ENCODE assay signal across 20 cellular contexts in genomic region chr1:15983275-15983674, GRCh38. TPM values are rescaled to one million over a fixed set of nuclear protein-coding genes. Genes with fewer than 3 reads are reported as not detected.
DNase-seq lines count a peak whose midpoint lies in the region; ATAC-seq and TF ChIP-seq lines count a peak whose summit lies in the region.
"Had no signal": no experiment of that assay in that cellular context is flagged by ENCODE, and none has a peak within 500 bp of the region (broad histone marks: within the 10 kb centered on the region; RNA-seq: fewer than 3 reads in every experiment).

No MANE protein-coding gene starts in this region.

- H3K27ac Mint-ChIP-seq in activated naive CD4-positive, alpha-beta T cell treated with anti-CD3 and anti-CD28 coated beads, Interleukin-2, amount 50 U/mL, for 24 hours, result peak overlapping the region; percentile 27
- H3K27ac Mint-ChIP-seq in activated CD4-positive, alpha-beta T cell treated with anti-CD3 and anti-CD28 coated beads for 36 hours, result no peak overlapping the region
- H3K27ac Mint-ChIP-seq: CD4-positive, CD25-positive, alpha-beta regulatory T cell; GM23338 had no signal

- H3K36me3 ChIP-seq in adipocyte (ENCODE audit: control insufficient read depth, insufficient read depth, low read length, severe bottlenecking), result no peaks in the 10 kb centered on the region
- H3K36me3 ChIP-seq in osteoblast (ENCODE audit: insufficient read depth, low read length), result no peaks in the 10 kb centered on the region
- H3K36me3 ChIP-seq in aorta (ENCODE audit: control insufficient read depth in 1 of 2, insufficient read depth in 2 of 2, low read length in 1 of 2), result no peaks in the 10 kb centered on the region
- H3K36me3 ChIP-seq: BLaER1 treated with 17β-estradiol and CSF1 and Interleukin-3, amounts not matched to agents 10 nM and 100 nM had no signal

- H2AFZ ChIP-seq in osteoblast (ENCODE audit: low read length), result no peak overlapping the region
- H2AFZ ChIP-seq: GM23338 had no signal

- H3K4me1 Mint-ChIP-seq in activated naive CD4-positive, alpha-beta T cell treated with anti-CD3 and anti-CD28 coated beads, Interleukin-2, amount 50 U/mL, for 24 hours, result peaks cover 17% of the 10 kb centered on the region
- H3K4me1 Mint-ChIP-seq in activated CD4-positive, alpha-beta T cell treated with anti-CD3 and anti-CD28 coated beads for 36 hours, result peaks cover 24% of the 10 kb centered on the region
- H3K4me1 Mint-ChIP-seq: CD4-positive, CD25-positive, alpha-beta regulatory T cell; GM23338 had no signal

- TF ChIP-seq CTCF in osteoblast (IDR thresholded peaks at IDR 0.05; ENCODE audit: extremely low read depth, low read depth, low read length), result no peak

- H3K9ac ChIP-seq in adipocyte (ENCODE audit: low read length), result peak overlapping the region; percentile 10
- H3K9ac ChIP-seq: BLaER1 treated with 17β-estradiol and CSF1 and Interleukin-3, amounts not matched to agents 10 nM and 100 nM had no signal

- no peaks in the 10 kb centered on the region for H3K27me3 Mint-ChIP-seq in activated naive CD4-positive, alpha-beta T cell treated with anti-CD3 and anti-CD28 coated beads, Interleukin-2, amount 50 U/mL, for 24 hours
- no peaks in the 10 kb centered on the region for H3K27me3 Mint-ChIP-seq in activated CD4-positive, alpha-beta T cell treated with anti-CD3 and anti-CD28 coated beads for 36 hours

- H3K4me3 Mint-ChIP-seq in activated naive CD4-positive, alpha-beta T cell treated with anti-CD3 and anti-CD28 coated beads, Interleukin-2, amount 50 U/mL, for 24 hours, result no peak overlapping the region
- H3K4me3 Mint-ChIP-seq in activated CD4-positive, alpha-beta T cell treated with anti-CD3 and anti-CD28 coated beads for 36 hours, result no peak overlapping the region
- H3K4me3 Mint-ChIP-seq: CD4-positive, CD25-positive, alpha-beta regulatory T cell; GM23338 had no signal

- H3K4me1 ChIP-seq in adipocyte (ENCODE audit: control insufficient read depth, insufficient read depth, low read length), result peaks cover 21% of the 10 kb centered on the region
- no peaks in the 10 kb centered on the region for H3K4me1 ChIP-seq in osteoblast (ENCODE audit: insufficient read depth, low read length)
- H3K4me1 ChIP-seq in aorta (ENCODE audit: control insufficient read depth in 1 of 2, insufficient read depth in 2 of 2, low read length in 2 of 2), result no peaks in the 10 kb centered on the region

- no peak for DNase-seq in activated naive CD4-positive, alpha-beta T cell treated with Interleukin-2 at 50 U/mL for 16 hours
- DNase-seq in adipocyte (ENCODE audit: low read depth) (no peak), osteoblast (ENCODE audit: insufficient read length, low spot score, missing footprints) (peak; percentile 22), aorta (no peak), NCI-H774 (lab: John Stamatoyannopoulos, UW) (no peak)
- DNase-seq in activated CD4-positive, alpha-beta T cell treated with anti-CD3 and anti-CD28 coated beads for 36 hours, result no peak
- DNase-seq in stimulated activated CD4-positive, alpha-beta T cell treated with anti-CD3 and anti-CD28 coated beads, Interleukin-4, amount 100 ng/mL, for 4 hours, result no peak
- DNase-seq: AML-193; Calu3; CD4-positive, CD25-positive, alpha-beta regulatory T cell; DMS79; H7 had no signal

- POLR2A ChIA-PET in activated CD4-positive, alpha-beta T cell treated with anti-CD3 and anti-CD28 coated beads for 36 hours (lab: Charles Lee), result interaction anchor here (0.5 kb wide), 1 partner anchor 19 kb away, joined by 5 read pairs; no protein-coding TSS in a partner anchor

- no peaks in the 10 kb centered on the region for H4K20me1 ChIP-seq in osteoblast (ENCODE audit: insufficient read depth, low read length)
- H4K20me1 ChIP-seq: BLaER1 treated with 17β-estradiol and CSF1 and Interleukin-3, amounts not matched to agents 10 nM and 100 nM had no signal

- H3K9me3 ChIP-seq in adipocyte (ENCODE audit: control insufficient read depth, low read length) (no peaks in the 10 kb centered on the region), osteoblast (ENCODE audit: low read depth, low read length) (no peaks in the 10 kb centered on the region), aorta (ENCODE audit: control insufficient read depth, low read length) (no peaks in the 10 kb centered on the region)

- H3K9me3 Mint-ChIP-seq in activated naive CD4-positive, alpha-beta T cell treated with anti-CD3 and anti-CD28 coated beads, Interleukin-2, amount 50 U/mL, for 24 hours, result no peaks in the 10 kb centered on the region
- peaks cover 7% of the 10 kb centered on the region for H3K9me3 Mint-ChIP-seq in activated CD4-positive, alpha-beta T cell treated with anti-CD3 and anti-CD28 coated beads for 36 hours (ENCODE audit: low read depth)

- intact Hi-C loops in aorta (cut with DNase I), result no loop called here
- intact Hi-C loops in activated CD4-positive, alpha-beta T cell treated with anti-CD3 and anti-CD28 coated beads for 36 hours (cut with DNase I, micrococcal nuclease), result no loop called here

- no peak overlapping the region for H3K4me2 ChIP-seq in osteoblast (ENCODE audit: insufficient read depth, low read length)
- H3K4me2 ChIP-seq: GM23338 had no signal

- 11 to 36% methylated on average over 1 of the region's 1 CpG for WGBS in aorta, 2 donors

- CTCF ChIA-PET in activated CD4-positive, alpha-beta T cell treated with anti-CD3 and anti-CD28 coated beads for 36 hours (lab: Charles Lee), result interaction anchor here (0.7 kb wide), 1 partner anchor 12 kb away, joined by 3 read pairs; no protein-coding TSS in a partner anchor

- no peaks in the 10 kb centered on the region for H3K36me3 Mint-ChIP-seq in activated naive CD4-positive, alpha-beta T cell treated with anti-CD3 and anti-CD28 coated beads, Interleukin-2, amount 50 U/mL, for 24 hours
- H3K36me3 Mint-ChIP-seq in activated CD4-positive, alpha-beta T cell treated with anti-CD3 and anti-CD28 coated beads for 36 hours (ENCODE audit: low read depth), result no peaks in the 10 kb centered on the region
- H3K36me3 Mint-ChIP-seq: CD4-positive, CD25-positive, alpha-beta regulatory T cell had no signal

- H3K79me2 ChIP-seq in osteoblast (ENCODE audit: insufficient read depth, low read length), result no peaks in the 10 kb centered on the region

- H3K27me3 ChIP-seq in adipocyte (replicated peaks; ENCODE audit: control insufficient read depth, insufficient read depth, low read length), result no peaks in the 10 kb centered on the region
- no peaks in the 10 kb centered on the region for H3K27me3 ChIP-seq in osteoblast (ENCODE audit: insufficient read depth, low read length)
- H3K27me3 ChIP-seq in aorta (ENCODE audit: control insufficient read depth in 1 of 2, insufficient read depth in 2 of 2, low read length in 1 of 2), result no peaks in the 10 kb centered on the region
- H3K27me3 ChIP-seq: BLaER1 treated with 17β-estradiol and CSF1 and Interleukin-3, amounts not matched to agents 10 nM and 100 nM had no signal

- H3K4me3 ChIP-seq in adipocyte (ENCODE audit: low read length) (no peak overlapping the region), osteoblast (ENCODE audit: insufficient read depth, low read length) (no peak overlapping the region), aorta (ENCODE audit: low read length in 2 of 2) (no peak overlapping the region)
- H3K4me3 ChIP-seq: BLaER1 treated with 17β-estradiol and CSF1 and Interleukin-3, amounts not matched to agents 10 nM and 100 nM; GM12878; GM23338 had no signal

- no peak overlapping the region for H3K27ac ChIP-seq in osteoblast (ENCODE audit: low read depth, low read length)
- no peak overlapping the region for H3K27ac ChIP-seq in aorta (ENCODE audit: low read depth in 1 of 2, low read length in 2 of 2)
- H3K27ac ChIP-seq: 22Rv1; BLaER1 treated with 17β-estradiol and CSF1 and Interleukin-3, amounts not matched to agents 10 nM and 100 nM had no signal

- peak; percentile 44 for ATAC-seq in aorta (ENCODE audit: low FRiP score)
- no peak for ATAC-seq in activated CD4-positive, alpha-beta T cell treated with anti-CD3 and anti-CD28 coated beads for 36 hours
- ATAC-seq: GM12878, GM23338 had no signal

RNA-seq across cellular contexts. Expression of gene ZBTB17, which starts 7.4 kb away (rescaled TPM):
- 25.0 and 29.7 TPM in 2 replicates for total RNA-seq in osteoblast
- total RNA-seq in aorta, result 10 to 100 TPM; 42.3 to 55.5 TPM
- 100 to 1,000 TPM in 1 of 2 donors, 10 to 100 TPM in 1; 15.0 to 134 TPM for polyA plus RNA-seq in aorta
- 10 to 100 TPM; 47.7 to 48.3 TPM for total RNA-seq in activated CD4-positive, alpha-beta T cell treated with anti-CD3 and anti-CD28 coated beads for 36 hours

RNA-seq across cellular contexts. Expression of gene SRARP, which starts 20.8 kb away (rescaled TPM):
- total RNA-seq in osteoblast (not detected in 2 replicates), aorta (not detected)
- not detected for polyA plus RNA-seq in aorta
- not detected for total RNA-seq in activated CD4-positive, alpha-beta T cell treated with anti-CD3 and anti-CD28 coated beads for 36 hours
- total RNA-seq: A673; Calu3; CD4-positive, CD25-positive, alpha-beta regulatory T cell; G401; GM12878; GM23338; HT-29 had no signal
- polyA plus RNA-seq: CD4-positive, CD25-positive, alpha-beta regulatory T cell; GM12878; GM23338 had no signal

RNA-seq across cellular contexts. Expression of gene HSPB7, which starts 34.6 kb away (rescaled TPM):
- total RNA-seq in osteoblast (4.1 and 6.9 TPM in 2 replicates), aorta (100 to 1,000 TPM; 313 to 802 TPM)
- polyA plus RNA-seq in aorta, result 100 to 1,000 TPM; 128 to 338 TPM
- not detected for total RNA-seq in activated CD4-positive, alpha-beta T cell treated with anti-CD3 and anti-CD28 coated beads for 36 hours
- total RNA-seq: A673; Calu3; CD4-positive, CD25-positive, alpha-beta regulatory T cell; GM12878; GM23338; HT-29 had no signal
- polyA plus RNA-seq: CD4-positive, CD25-positive, alpha-beta regulatory T cell had no signal

RNA-seq across cellular contexts. Expression of gene CLCNKA, which starts 38.6 kb away (rescaled TPM):
- total RNA-seq in osteoblast (not detected in 2 replicates), aorta (1 to 10 TPM; 1.0 to 1.3 TPM)
- 1 to 10 TPM in 1 of 2 donors, not detected in 1; 4.5 TPM for polyA plus RNA-seq in aorta
- total RNA-seq in activated CD4-positive, alpha-beta T cell treated with anti-CD3 and anti-CD28 coated beads for 36 hours, result not detected
- total RNA-seq: A673; Calu3; CD4-positive, CD25-positive, alpha-beta regulatory T cell; GM12878; HT-29 had no signal
- polyA plus RNA-seq: CD4-positive, CD25-positive, alpha-beta regulatory T cell had no signal

Comparison
In these comparisons a context has a peak if more than half of its experiments do, and no peak if none do; other contexts are left out.
1. RNA of gene HSPB7, which starts 34.6 kb away (total RNA-seq): 313 to 802 TPM in aorta; 4.1 to 6.9 TPM in osteoblast and not detected in activated CD4-positive, alpha-beta T cell treated with anti-CD3 and anti-CD28 coated beads for 36 hours; every median in the first group is over 10 times any median in the second.